ENCODE assay signal across 1 cellular context in the genomic region with DNA sequence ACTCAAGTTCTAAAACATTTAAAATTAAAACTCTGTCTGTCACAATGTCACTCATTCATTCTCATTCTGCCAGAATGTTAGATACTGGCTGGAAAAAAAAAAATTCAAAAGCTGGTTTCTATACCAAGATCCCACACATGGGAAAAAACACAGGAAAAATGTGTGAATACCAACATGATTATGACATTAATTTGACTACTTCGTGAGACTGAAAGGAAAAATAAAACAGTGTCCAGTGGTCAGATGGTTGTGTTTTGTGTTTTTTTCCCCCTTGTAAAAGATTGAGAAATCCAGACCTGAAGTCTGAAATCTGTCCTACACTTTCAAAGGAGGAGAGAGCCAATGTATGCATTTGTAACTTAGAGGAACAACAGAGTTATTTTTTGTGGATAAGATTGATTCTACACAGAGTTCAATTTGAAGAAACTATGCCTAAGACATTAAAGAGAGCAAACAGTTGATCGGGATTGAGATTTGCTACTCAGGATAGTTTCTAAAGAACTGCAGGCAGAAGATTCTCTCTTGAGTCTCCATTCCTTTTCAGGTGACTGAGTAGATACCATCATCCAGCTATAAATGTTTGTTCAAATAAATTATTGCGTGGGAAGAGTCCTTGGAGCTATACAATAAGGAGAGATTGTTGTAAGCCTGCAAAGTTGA.
TF ChIP-seq lines count a peak whose summit lies in the region.

No MANE protein-coding gene starts in this region.

TF ChIP-seq in IMR-90, 13 proteins besides CTCF, POLR2A, EP300 and RAD21 (continued from another document):
- TF ChIP-seq, protein P1, sequence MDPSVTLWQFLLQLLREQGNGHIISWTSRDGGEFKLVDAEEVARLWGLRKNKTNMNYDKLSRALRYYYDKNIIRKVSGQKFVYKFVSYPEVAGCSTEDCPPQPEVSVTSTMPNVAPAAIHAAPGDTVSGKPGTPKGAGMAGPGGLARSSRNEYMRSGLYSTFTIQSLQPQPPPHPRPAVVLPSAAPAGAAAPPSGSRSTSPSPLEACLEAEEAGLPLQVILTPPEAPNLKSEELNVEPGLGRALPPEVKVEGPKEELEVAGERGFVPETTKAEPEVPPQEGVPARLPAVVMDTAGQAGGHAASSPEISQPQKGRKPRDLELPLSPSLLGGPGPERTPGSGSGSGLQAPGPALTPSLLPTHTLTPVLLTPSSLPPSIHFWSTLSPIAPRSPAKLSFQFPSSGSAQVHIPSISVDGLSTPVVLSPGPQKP (IDR thresholded peaks at IDR 0.05; ENCODE audit: borderline replicate concordance, low read depth, low read length), result no peak
- TF ChIP-seq BHLHE40 (IDR thresholded peaks at IDR 0.05; ENCODE audit: low read depth, low read length) (no peak), MAFK (IDR thresholded peaks at IDR 0.05; ENCODE audit: low read depth, low read length) (no peak), RCOR1 (IDR thresholded peaks at IDR 0.05; ENCODE audit: insufficient replicate concordance, low read length) (no peak), SMC3 (IDR thresholded peaks at IDR 0.05; ENCODE audit: low read depth, low read length) (no peak), FOS (IDR thresholded peaks at IDR 0.05; ENCODE audit: low read depth, low read length) (no peak), CEBPB (IDR thresholded peaks at IDR 0.05; ENCODE audit: low read depth, low read length) (no peak)
- TF ChIP-seq, protein P2, sequence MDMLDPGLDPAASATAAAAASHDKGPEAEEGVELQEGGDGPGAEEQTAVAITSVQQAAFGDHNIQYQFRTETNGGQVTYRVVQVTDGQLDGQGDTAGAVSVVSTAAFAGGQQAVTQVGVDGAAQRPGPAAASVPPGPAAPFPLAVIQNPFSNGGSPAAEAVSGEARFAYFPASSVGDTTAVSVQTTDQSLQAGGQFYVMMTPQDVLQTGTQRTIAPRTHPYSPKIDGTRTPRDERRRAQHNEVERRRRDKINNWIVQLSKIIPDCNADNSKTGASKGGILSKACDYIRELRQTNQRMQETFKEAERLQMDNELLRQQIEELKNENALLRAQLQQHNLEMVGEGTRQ (IDR thresholded peaks at IDR 0.05; ENCODE audit: low read depth, low read length), result no peak
TF ChIP-seq in IMR-90: peak in this region for 0.
